7 cellular contexts compared by ENCODE assay signal in the genomic region with DNA sequence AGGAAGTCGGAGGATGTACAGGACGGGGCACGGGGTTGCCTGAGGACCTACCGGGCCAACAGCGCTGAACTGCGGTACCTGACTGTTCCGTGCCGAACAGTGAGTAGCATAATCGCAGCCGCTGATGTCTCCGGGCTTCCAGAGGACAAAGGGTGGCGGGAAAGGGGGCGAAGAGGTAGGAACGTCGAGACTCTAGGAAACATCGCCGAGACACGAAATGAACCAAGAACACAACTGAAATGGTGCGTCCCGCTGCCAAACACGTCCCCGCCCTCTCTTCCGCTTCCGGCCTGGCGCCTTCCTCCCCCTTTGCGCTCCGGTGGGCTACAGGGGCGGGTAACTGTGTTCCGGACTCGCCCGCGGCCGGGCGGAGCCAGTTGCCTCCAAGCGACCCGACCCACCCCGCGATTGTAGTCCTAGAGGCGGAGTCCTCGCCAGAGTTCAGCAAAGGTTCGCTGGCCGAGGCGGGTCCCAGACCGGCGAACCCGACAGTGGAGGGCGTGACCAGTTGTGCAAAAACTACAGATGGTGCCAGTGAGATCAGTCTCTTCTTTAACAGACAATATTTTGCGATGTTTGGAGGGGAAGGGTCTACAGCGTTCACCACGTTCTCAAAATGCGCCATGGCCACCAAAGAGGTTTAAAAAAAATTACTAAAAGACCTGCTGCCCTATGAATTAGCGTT.
DNase-seq lines count a peak whose midpoint lies in the region; ATAC-seq and TF ChIP-seq lines count a peak whose summit lies in the region.

A gene (minus strand): TSS at position 257 of the 685 bp plus-strand sequence. CDS start 54 bp downstream, at position 203.

- TF ChIP-seq CTCF in retinal pigment epithelial cell (conservative IDR thresholded peaks at IDR 0.05; ENCODE audit: low read depth, low read length): no peak

- DNase-seq in NCI-H2081 (lab: John Stamatoyannopoulos, UW) (peak; percentile 89), T1000 (lab: John Stamatoyannopoulos, UW) (peak; percentile 78), astrocyte of the hippocampus (ENCODE audit: low read depth, low spot score) (peak; percentile 97), hippocampal formation (lab: John Stamatoyannopoulos, UW) (peak; percentile 89 to 93), retinal pigment epithelial cell (ENCODE audit: low read depth) (peak; percentile 82)

- peak within 1 kb of the TSS; percentile 99 for H3K4me3 ChIP-seq in retinal pigment epithelial cell (ENCODE audit: low read length)

- peak; percentile 89 for ATAC-seq in GM18508 (IDR thresholded peaks at IDR 0.05; ENCODE audit: insufficient read depth, unreplicated experiment)
- peak; percentile 98 for ATAC-seq in HG03025 (IDR thresholded peaks at IDR 0.05; ENCODE audit: low FRiP score, unreplicated experiment)

Comparison
In these comparisons a context has a peak if more than half of its experiments do, and no peak if none do; other contexts are left out.
1. Peak in every context shown above with its lines: DNase-seq, ATAC-seq and H3K4me3 ChIP-seq.